In genomic region chr1:228213917-228214808, GRCh38 we compare ENCODE assay signal across 8 cellular contexts. TPM values are rescaled to one million over a fixed set of nuclear protein-coding genes. Genes with fewer than 3 reads are reported as not detected.
DNase-seq lines count a peak whose midpoint lies in the region; ATAC-seq and TF ChIP-seq lines count a peak whose summit lies in the region.

No MANE protein-coding gene starts in this region.

- no peak for TF ChIP-seq CTCF in colonic mucosa (IDR thresholded peaks at IDR 0.05)

- H2AFZ ChIP-seq in ACC112 (ENCODE audit: low read length, unreplicated experiment): no peak overlapping the region

- peak overlapping the region; percentile 66 for H3K4me3 ChIP-seq in ACC112 (ENCODE audit: low read depth, low read length)
- H3K4me3 ChIP-seq in HUES6 (ENCODE audit: low read depth, low read length): peak overlapping the region; percentile 79
- H3K4me3 ChIP-seq in colonic mucosa: peak overlapping the region; percentile 46
- peak overlapping the region; percentile 33 for H3K4me3 ChIP-seq in naive thymus-derived CD4-positive, alpha-beta T cell (ENCODE audit: low read length)

- POLR2A ChIA-PET in naive thymus-derived CD4-positive, alpha-beta T cell (lab: Charles Lee): interaction anchor here (0.6 to 1.2 kb wide), 5 partner anchors 48 to 272 kb away, joined by 3 to 6 read pairs (median 4); partner anchors contain the start of genes ARF1, IBA57 and TRIM11

- no peaks in the 10 kb centered on the region; the same call in 1 of the 2 replicates for H3K27me3 ChIP-seq in ACC112 (ENCODE audit: insufficient read depth, low read length)
- H3K27me3 ChIP-seq in HUES6 (ENCODE audit: control insufficient read depth, insufficient read depth, low read length): peaks cover 11% of the 10 kb centered on the region; the same call in 1 of the 2 replicates
- no peaks in the 10 kb centered on the region for H3K27me3 ChIP-seq in colonic mucosa
- H3K27me3 ChIP-seq in naive thymus-derived CD4-positive, alpha-beta T cell (ENCODE audit: control insufficient read depth in 2 of 2, insufficient read depth in 2 of 2, low read length in 2 of 2): no peaks in the 10 kb centered on the region

- intact Hi-C loops in colonic mucosa (cut with DNase I): loop anchor here (10.0 kb wide), 1 partner anchor 291 kb away; no protein-coding TSS in a partner anchor
- intact Hi-C loops in naive thymus-derived CD4-positive, alpha-beta T cell (cut with micrococcal nuclease): loop anchor here (1.0 to 2.0 kb wide), 18 partner anchors 39 to 426 kb away; partner anchors contain the start of genes ARF1 (in 2 of the 2), GUK1 (in 2 of the 2), MRPL55 (in 2 of the 2) and IBA57 (in 1 of the 2)
- intact Hi-C loops in sciatic nerve (cut with DNase I): no loop called here

- peaks cover 3 to 13% (median 8%) of the 10 kb centered on the region in 7 donors for H3K4me1 Mint-ChIP-seq in naive thymus-derived CD4-positive, alpha-beta T cell

- H3K27me3 Mint-ChIP-seq in naive thymus-derived CD4-positive, alpha-beta T cell: no peaks in the 10 kb centered on the region

- H3K79me2 ChIP-seq in ACC112 (ENCODE audit: control insufficient read depth, insufficient read depth, low read length, unreplicated experiment): no peaks in the 10 kb centered on the region

- H3K9me3 ChIP-seq in HUES6 (ENCODE audit: control insufficient read depth, insufficient read depth, low read depth, low read length) (no peaks in the 10 kb centered on the region), colonic mucosa (no peaks in the 10 kb centered on the region)
- no peaks in the 10 kb centered on the region for H3K9me3 ChIP-seq in naive thymus-derived CD4-positive, alpha-beta T cell (ENCODE audit: control insufficient read depth in 2 of 3, low read length in 3 of 3)

- peaks cover 0 to 15% (median 0%) of the 10 kb centered on the region in 5 donors for H3K36me3 Mint-ChIP-seq in naive thymus-derived CD4-positive, alpha-beta T cell

- H3K27ac Mint-ChIP-seq in naive thymus-derived CD4-positive, alpha-beta T cell: peak overlapping the region in 3 of 9 donors; percentile 26 to 80 (median 32)

- no peaks in the 10 kb centered on the region for H3K36me3 ChIP-seq in ACC112 (ENCODE audit: insufficient read depth, low read length)
- H3K36me3 ChIP-seq in HUES6 (ENCODE audit: control insufficient read depth, insufficient read depth, low read length): peaks cover 41% of the 10 kb centered on the region
- H3K36me3 ChIP-seq in colonic mucosa: no peaks in the 10 kb centered on the region
- peaks cover 0 to 41% (median 3%) of the 10 kb centered on the region in 3 experiments for H3K36me3 ChIP-seq in naive thymus-derived CD4-positive, alpha-beta T cell (ENCODE audit: control insufficient read depth in 2 of 3, insufficient read depth in 3 of 3, low read length in 3 of 3)

- H3K4me3 Mint-ChIP-seq in naive thymus-derived CD4-positive, alpha-beta T cell: peak overlapping the region; percentile 63 to 88 (median 74)

- peak overlapping the region; percentile 71 for H3K9ac ChIP-seq in HUES6 (ENCODE audit: low read length)
- H3K9ac ChIP-seq in colonic mucosa (ENCODE audit: low read depth in 2 of 2, low read length in 2 of 2): no peak overlapping the region

- ATAC-seq in naive thymus-derived CD4-positive, alpha-beta T cell: no peak
- no peak for ATAC-seq in sciatic nerve

- no peaks in the 10 kb centered on the region for H3K9me3 Mint-ChIP-seq in naive thymus-derived CD4-positive, alpha-beta T cell

- CTCF ChIA-PET in naive thymus-derived CD4-positive, alpha-beta T cell (lab: Charles Lee): interaction anchor here (0.7 kb wide), 1 partner anchor 61 kb away, joined by 3 read pairs; no protein-coding TSS in a partner anchor

- H3K27ac ChIP-seq in ACC112 (ENCODE audit: low read depth, low read length): no peak overlapping the region
- H3K27ac ChIP-seq in HUES6 (ENCODE audit: low read depth, low read length): no peak overlapping the region
- no peak overlapping the region for H3K27ac ChIP-seq in colonic mucosa
- peak overlapping the region; percentile 11 for H3K27ac ChIP-seq in naive thymus-derived CD4-positive, alpha-beta T cell (ENCODE audit: low read depth, low read length)

- DNase-seq in colonic mucosa (no peak), Kasumi-1 (lab: John Stamatoyannopoulos, UW) (no peak), sciatic nerve (ENCODE audit: low spot score) (no peak), superior temporal gyrus (ENCODE audit: extremely low spot score) (no peak), DMS153 treated with DMSO at 0.1 percent for 48 hours (lab: John Stamatoyannopoulos, UW; ENCODE audit: unreplicated experiment) (no peak)
- DNase-seq in naive thymus-derived CD4-positive, alpha-beta T cell: no peak

- peaks cover 3% of the 10 kb centered on the region for H3K4me1 ChIP-seq in ACC112 (ENCODE audit: control insufficient read depth, insufficient read depth, low read length, unreplicated experiment)
- peaks cover 3% of the 10 kb centered on the region; the same call in 1 of the 2 replicates for H3K4me1 ChIP-seq in HUES6 (ENCODE audit: control insufficient read depth, insufficient read depth, low read length)
- no peaks in the 10 kb centered on the region for H3K4me1 ChIP-seq in colonic mucosa
- no peaks in the 10 kb centered on the region for H3K4me1 ChIP-seq in naive thymus-derived CD4-positive, alpha-beta T cell (ENCODE audit: control insufficient read depth in 2 of 2, insufficient read depth in 2 of 2, low read length in 2 of 2)

RNA-seq across cellular contexts. Expression of gene OBSCN, which starts 6.3 kb away (rescaled TPM):
- total RNA-seq in colonic mucosa (1 to 10 TPM; 3.6 to 7.9 TPM), sciatic nerve (18.3 TPM)
- 100 to 1,000 TPM in 3 of 5 experiments, 10 to 100 TPM in 2; 27.4 to 132 (median 110) TPM for total RNA-seq in naive thymus-derived CD4-positive, alpha-beta T cell
- 1 to 10 TPM; 1.3 to 3.8 TPM for polyA plus RNA-seq in naive thymus-derived CD4-positive, alpha-beta T cell

RNA-seq across cellular contexts. Expression of gene IBA57, which starts 48.6 kb away (rescaled TPM):
- total RNA-seq in colonic mucosa: 10 to 100 TPM; 11.0 to 16.9 TPM
- 10 to 100 TPM in 4 of 5 experiments, 1 to 10 TPM in 1; 9.3 to 17.1 (median 10.9) TPM for total RNA-seq in naive thymus-derived CD4-positive, alpha-beta T cell
- polyA plus RNA-seq in naive thymus-derived CD4-positive, alpha-beta T cell: 1 to 10 TPM; 5.4 to 5.6 TPM
- 10.4 TPM for total RNA-seq in sciatic nerve
